15 cellular contexts compared by ENCODE assay signal in genomic region chr21:31162079-31162699, GRCh38.
DNase-seq lines count a peak whose midpoint lies in the region; ATAC-seq and TF ChIP-seq lines count a peak whose summit lies in the region.
"Had no signal": no experiment of that assay in that cellular context is flagged by ENCODE, and none has a peak within 500 bp of the region (broad histone marks: within the 10 kb centered on the region; RNA-seq: fewer than 3 reads in every experiment).

No MANE protein-coding gene starts in this region.

- H3K4me3 Mint-ChIP-seq in stimulated activated naive CD8-positive, alpha-beta T cell treated with anti-CD3 and anti-CD28 coated beads, Interleukin-15, Interleukin-2, amounts not matched to agents 100 ng/mL and 50 ng/mL, for 24 hours, result no peak overlapping the region
- no peak overlapping the region for H3K4me3 Mint-ChIP-seq in WTC11

- CTCF ChIA-PET in WTC11 (lab: Charles Lee), result no interaction called here

- H3K27ac Mint-ChIP-seq in stimulated activated naive CD8-positive, alpha-beta T cell treated with anti-CD3 and anti-CD28 coated beads, Interleukin-15, Interleukin-2, amounts not matched to agents 100 ng/mL and 50 ng/mL, for 24 hours, result peak overlapping the region; percentile 43
- peak overlapping the region; percentile 43; the same call in 1 of the 2 replicates for H3K27ac Mint-ChIP-seq in WTC11

- no peak overlapping the region for H3K4me3 ChIP-seq in esophagus muscularis mucosa
- H3K4me3 ChIP-seq: prostate gland, upper lobe of left lung had no signal

- TF ChIP-seq EP300 in esophagus muscularis mucosa (IDR thresholded peaks at IDR 0.05), result no peak

- TF ChIP-seq CTCF in WTC11 (IDR thresholded peaks at IDR 0.05) (no peak), esophagus muscularis mucosa (IDR thresholded peaks at IDR 0.05) (no peak)

- no peaks in the 10 kb centered on the region for H3K27me3 Mint-ChIP-seq in stimulated activated naive CD8-positive, alpha-beta T cell treated with anti-CD3 and anti-CD28 coated beads, Interleukin-15, Interleukin-2, amounts not matched to agents 100 ng/mL and 50 ng/mL, for 24 hours
- H3K27me3 Mint-ChIP-seq in WTC11 (ENCODE audit: low read depth), result no peaks in the 10 kb centered on the region

- WGBS in esophagus muscularis mucosa, result 80% methylated on average over 4 of the region's 4 CpGs

- H3K9me3 ChIP-seq in esophagus muscularis mucosa, result peaks cover 0 to 11% (median 2%) of the 10 kb centered on the region in 4 donors
- H3K9me3 ChIP-seq: prostate gland had no signal

- H3K36me3 ChIP-seq in esophagus muscularis mucosa, result no peaks in the 10 kb centered on the region
- H3K36me3 ChIP-seq: prostate gland, upper lobe of left lung had no signal

- H3K9me3 Mint-ChIP-seq in stimulated activated naive CD8-positive, alpha-beta T cell treated with anti-CD3 and anti-CD28 coated beads, Interleukin-15, Interleukin-2, amounts not matched to agents 100 ng/mL and 50 ng/mL, for 24 hours, result no peaks in the 10 kb centered on the region
- peaks cover 12% of the 10 kb centered on the region for H3K9me3 Mint-ChIP-seq in WTC11
- H3K9me3 Mint-ChIP-seq: neural crest cell had no signal

- intact Hi-C loops in esophagus muscularis mucosa (cut with DNase I), result no loop called here

- H3K27me3 ChIP-seq in esophagus muscularis mucosa, result no peaks in the 10 kb centered on the region
- H3K27me3 ChIP-seq: upper lobe of left lung had no signal

- ATAC-seq in stimulated activated naive CD8-positive, alpha-beta T cell treated with anti-CD3 and anti-CD28 coated beads, Interleukin-15, Interleukin-2, amounts not matched to agents 100 U/mL and 50 U/mL, for 24 hours, result no peak
- ATAC-seq in WTC11 (no peak), GM19467 (IDR thresholded peaks at IDR 0.05; ENCODE audit: unreplicated experiment) (no peak), HG02763 (IDR thresholded peaks at IDR 0.05; ENCODE audit: unreplicated experiment) (no peak)
- ATAC-seq: activated CD4-positive, CD25-positive, alpha-beta regulatory T cell treated with anti-CD3 and anti-CD28 coated beads, Interleukin-2, amount 50 U/mL, for 24 hours had no signal

- H3K4me1 ChIP-seq in esophagus muscularis mucosa, result peaks cover 0 to 6% (median 3%) of the 10 kb centered on the region in 4 donors
- H3K4me1 ChIP-seq: prostate gland had no signal

- no peak for TF ChIP-seq POLR2A in esophagus muscularis mucosa (IDR thresholded peaks at IDR 0.05; ENCODE audit: low read depth)

- no peak overlapping the region for H3K27ac ChIP-seq in esophagus muscularis mucosa (replicated peaks in 1 of 4)
- H3K27ac ChIP-seq: prostate gland, upper lobe of left lung had no signal

- peaks cover 79% of the 10 kb centered on the region for H3K4me1 Mint-ChIP-seq in stimulated activated naive CD8-positive, alpha-beta T cell treated with anti-CD3 and anti-CD28 coated beads, Interleukin-15, Interleukin-2, amounts not matched to agents 100 ng/mL and 50 ng/mL, for 24 hours (ENCODE audit: low read depth)
- H3K4me1 Mint-ChIP-seq in WTC11, result peaks cover 49% of the 10 kb centered on the region

- no peak for DNase-seq in stimulated activated naive CD8-positive, alpha-beta T cell treated with anti-CD3 and anti-CD28 coated beads, Interleukin-15, Interleukin-2, amounts not matched to agents 100 U/mL and 50 U/mL, for 24 hours
- DNase-seq in WTC11 (ENCODE audit: low spot score) (no peak), esophagus muscularis mucosa (ENCODE audit: extremely low spot score) (peak; percentile 4)
- DNase-seq in activated CD4-positive, CD25-positive, alpha-beta regulatory T cell (lab: John Stamatoyannopoulos, UW), result no peak
- DNase-seq: activated gamma-delta T cell treated with Interleukin-2 at 50 U/mL for 16 hours; NCI-H1092 treated with DMSO at 0.1 percent for 48 hours; NK-92 treated with Interleukin-12 subunit alpha and Interleukin-12 subunit beta, amount 100 ng/mL, for 24 hours; stimulated activated naive CD4-positive, alpha-beta T cell treated with Interleukin-2 at 50 U/mL for 16 hours; upper lobe of left lung had no signal

- H3K36me3 Mint-ChIP-seq in stimulated activated naive CD8-positive, alpha-beta T cell treated with anti-CD3 and anti-CD28 coated beads, Interleukin-15, Interleukin-2, amounts not matched to agents 100 ng/mL and 50 ng/mL, for 24 hours (ENCODE audit: low read depth), result peaks cover 39% of the 10 kb centered on the region
- H3K36me3 Mint-ChIP-seq in WTC11, result peaks cover 18% of the 10 kb centered on the region

- POLR2A ChIA-PET in WTC11 (lab: Charles Lee), result no interaction called here

TF ChIP-seq in WTC11, 78 proteins besides CTCF, POLR2A, EP300 and RAD21:
- TF ChIP-seq GTF2I (CRISPR knock-in tag; conservative IDR thresholded peaks at IDR 0.05) (0 out of 2 replicates have a peak, but pooled peaks have one; percentile 20), FOXJ3 (CRISPR knock-in tag; IDR thresholded peaks at IDR 0.05; ENCODE audit: borderline replicate concordance) (no peak)
